25 cellular contexts compared by ENCODE assay signal in the genomic region with DNA sequence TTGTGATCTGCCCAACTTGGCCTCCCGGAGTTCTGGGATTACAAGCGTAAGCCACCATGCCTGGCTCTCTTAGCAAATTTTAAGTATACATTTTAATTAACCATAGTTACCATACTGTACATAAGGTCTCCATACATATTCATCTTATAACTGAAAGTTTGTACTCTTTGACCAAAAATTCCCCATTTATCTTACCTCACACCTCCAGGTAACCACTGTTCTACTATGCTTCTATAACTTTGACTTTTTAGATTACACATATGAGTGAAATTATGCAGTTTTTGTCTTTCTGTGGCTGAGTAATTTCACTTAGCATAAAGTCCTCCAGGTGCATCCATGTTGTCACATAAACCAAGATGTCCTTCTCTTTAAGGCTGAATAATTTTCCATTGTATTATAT. TPM values are rescaled to one million over a fixed set of nuclear protein-coding genes. Genes with fewer than 3 reads are reported as not detected.
"Had no signal": no experiment of that assay in that cellular context is flagged by ENCODE, and none has a peak within 500 bp of the region (broad histone marks: within the 10 kb centered on the region; RNA-seq: fewer than 3 reads in every experiment).

No MANE protein-coding gene starts in this region.

- H2AFZ ChIP-seq: parathyroid adenoma had no signal

- DNase-seq: activated CD4-positive, alpha-beta T cell treated with anti-CD3 and anti-CD28 coated beads, Interleukin-2, amount 50 U/mL, for 48 hours; activated CD4-positive, CD25-positive, alpha-beta regulatory T cell treated with anti-CD3 and anti-CD28 coated beads, Interleukin-2, amount 50 U/mL, for 72 hours; activated naive CD4-positive, alpha-beta T cell treated with anti-CD3 and anti-CD28 coated beads for 36 hours; activated naive CD8-positive, alpha-beta T cell treated with anti-CD3 and anti-CD28 coated beads, Interleukin-2, amount 50 U/mL, for 24 hours; anterior cingulate cortex; brain microvascular endothelial cell; colonic mucosa; erythroblast; head of caudate nucleus; kidney; midbrain; right lobe of liver; small intestine; stimulated activated CD4-positive, alpha-beta T cell treated with anti-CD3 and anti-CD28 coated beads, Interleukin-15, amount 100 ng/mL, for 24 hours; stimulated activated CD4-positive, alpha-beta T cell treated with anti-CD3 and anti-CD28 coated beads, Interleukin-2, amount 100 ng/mL, for 48 hours; T-helper 2 cell had no signal

- H3K4me1 ChIP-seq: colonic mucosa, right lobe of liver had no signal

- H3K27me3 ChIP-seq: brain microvascular endothelial cell, colonic mucosa, right lobe of liver had no signal

- H3K79me2 ChIP-seq: parathyroid adenoma had no signal

- ATAC-seq: activated naive CD8-positive, alpha-beta T cell treated with anti-CD3 and anti-CD28 coated beads, Interleukin-2, amount 50 U/mL, for 24 hours; left lobe of liver; right lobe of liver had no signal

- H3K9ac ChIP-seq: parathyroid adenoma had no signal

- H3K27ac ChIP-seq: brain microvascular endothelial cell, colonic mucosa, parathyroid adenoma, right lobe of liver, VCaP had no signal

- H3K36me3 ChIP-seq: brain microvascular endothelial cell, colonic mucosa, right lobe of liver had no signal

- H3K4me1 Mint-ChIP-seq: activated naive CD8-positive, alpha-beta T cell treated with anti-CD3 and anti-CD28 coated beads, Interleukin-2, amount 50 U/mL, for 24 hours; central memory CD8-positive, alpha-beta T cell; nephron had no signal

- H3K27ac Mint-ChIP-seq: activated naive CD4-positive, alpha-beta T cell treated with anti-CD3 and anti-CD28 coated beads for 36 hours; activated naive CD8-positive, alpha-beta T cell treated with anti-CD3 and anti-CD28 coated beads, Interleukin-2, amount 50 U/mL, for 24 hours; nephron had no signal

- FAIRE-seq: frontal cortex, kidney, small intestine had no signal

- H3K4me3 Mint-ChIP-seq: activated naive CD4-positive, alpha-beta T cell treated with anti-CD3 and anti-CD28 coated beads for 36 hours; activated naive CD8-positive, alpha-beta T cell treated with anti-CD3 and anti-CD28 coated beads, Interleukin-2, amount 50 U/mL, for 24 hours; central memory CD8-positive, alpha-beta T cell; nephron had no signal

- H3K9me3 ChIP-seq: colonic mucosa, right lobe of liver had no signal

- H3K4me3 ChIP-seq: colonic mucosa, lung, right lobe of liver had no signal

- H3K9me3 Mint-ChIP-seq: central memory CD8-positive, alpha-beta T cell had no signal

RNA-seq across cellular contexts. Expression of a gene that starts 17.4 kb away (rescaled TPM):
- total RNA-seq: activated naive CD4-positive, alpha-beta T cell treated with anti-CD3 and anti-CD28 coated beads for 36 hours; colonic mucosa; frontal cortex; kidney; left lobe of liver; lung; right lobe of liver; ureter had no signal
- polyA plus RNA-seq: lung, small intestine, thymus had no signal
